Comparison of ENCODE assay signal across 1 cellular context in the genomic region with DNA sequence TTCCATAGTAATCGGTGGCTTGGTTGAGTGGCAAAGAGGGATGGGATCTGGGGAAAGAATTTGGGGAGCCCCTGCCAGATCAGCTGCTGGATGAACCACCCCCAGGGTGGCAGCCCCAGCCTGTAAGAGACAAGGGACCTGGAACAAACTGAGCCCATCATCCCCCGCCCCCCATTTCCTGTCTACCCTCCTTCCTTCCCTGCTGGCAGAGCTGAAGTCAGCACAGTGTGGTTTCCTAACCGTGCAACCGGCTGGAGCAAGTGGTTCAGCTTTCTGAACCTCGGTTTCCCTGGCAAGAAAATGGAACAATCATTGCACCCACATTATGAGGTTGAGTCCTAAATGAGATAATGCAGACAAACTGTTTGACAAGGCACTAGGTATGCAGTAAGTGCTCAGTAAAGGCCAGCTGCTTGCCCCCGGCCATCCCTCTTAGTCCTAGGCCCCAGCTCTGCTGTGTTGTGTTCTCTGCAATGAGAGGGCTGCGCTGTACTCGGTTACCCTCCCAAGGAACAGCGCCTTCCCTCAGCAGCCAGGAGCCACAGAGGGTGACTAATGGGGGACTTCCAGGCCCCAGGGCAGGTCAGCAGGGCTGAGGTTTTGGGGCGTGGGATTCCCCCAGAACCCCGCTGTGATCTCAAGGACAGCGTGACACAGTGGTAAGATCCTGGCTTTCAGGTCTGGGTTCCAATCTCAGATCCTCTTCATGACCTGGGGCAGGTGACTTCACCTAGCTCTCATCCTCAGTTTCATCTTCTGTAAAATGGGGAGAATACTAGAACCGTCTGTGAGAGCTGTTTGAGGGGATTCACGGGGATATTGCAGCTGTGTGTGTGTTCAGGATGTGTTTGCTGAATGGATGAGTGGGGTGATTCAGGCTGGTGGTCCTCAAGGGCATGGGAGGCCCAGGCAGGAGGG.
TF ChIP-seq lines count a peak whose summit lies in the region.

No MANE protein-coding gene starts in this region.

TF ChIP-seq in GM12878, 131 proteins besides CTCF, POLR2A, EP300 and RAD21 (continued from another document and continues in another):
- TF ChIP-seq, protein P1, sequence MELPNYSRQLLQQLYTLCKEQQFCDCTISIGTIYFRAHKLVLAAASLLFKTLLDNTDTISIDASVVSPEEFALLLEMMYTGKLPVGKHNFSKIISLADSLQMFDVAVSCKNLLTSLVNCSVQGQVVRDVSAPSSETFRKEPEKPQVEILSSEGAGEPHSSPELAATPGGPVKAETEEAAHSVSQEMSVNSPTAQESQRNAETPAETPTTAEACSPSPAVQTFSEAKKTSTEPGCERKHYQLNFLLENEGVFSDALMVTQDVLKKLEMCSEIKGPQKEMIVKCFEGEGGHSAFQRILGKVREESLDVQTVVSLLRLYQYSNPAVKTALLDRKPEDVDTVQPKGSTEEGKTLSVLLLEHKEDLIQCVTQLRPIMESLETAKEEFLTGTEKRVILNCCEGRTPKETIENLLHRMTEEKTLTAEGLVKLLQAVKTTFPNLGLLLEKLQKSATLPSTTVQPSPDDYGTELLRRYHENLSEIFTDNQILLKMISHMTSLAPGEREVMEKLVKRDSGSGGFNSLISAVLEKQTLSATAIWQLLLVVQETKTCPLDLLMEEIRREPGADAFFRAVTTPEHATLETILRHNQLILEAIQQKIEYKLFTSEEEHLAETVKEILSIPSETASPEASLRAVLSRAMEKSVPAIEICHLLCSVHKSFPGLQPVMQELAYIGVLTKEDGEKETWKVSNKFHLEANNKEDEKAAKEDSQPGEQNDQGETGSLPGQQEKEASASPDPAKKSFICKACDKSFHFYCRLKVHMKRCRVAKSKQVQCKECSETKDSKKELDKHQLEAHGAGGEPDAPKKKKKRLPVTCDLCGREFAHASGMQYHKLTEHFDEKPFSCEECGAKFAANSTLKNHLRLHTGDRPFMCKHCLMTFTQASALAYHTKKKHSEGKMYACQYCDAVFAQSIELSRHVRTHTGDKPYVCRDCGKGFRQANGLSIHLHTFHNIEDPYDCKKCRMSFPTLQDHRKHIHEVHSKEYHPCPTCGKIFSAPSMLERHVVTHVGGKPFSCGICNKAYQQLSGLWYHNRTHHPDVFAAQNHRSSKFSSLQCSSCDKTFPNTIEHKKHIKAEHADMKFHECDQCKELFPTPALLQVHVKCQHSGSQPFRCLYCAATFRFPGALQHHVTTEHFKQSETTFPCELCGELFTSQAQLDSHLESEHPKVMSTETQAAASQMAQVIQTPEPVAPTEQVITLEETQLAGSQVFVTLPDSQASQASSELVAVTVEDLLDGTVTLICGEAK (IDR thresholded peaks at IDR 0.05; ENCODE audit: borderline replicate concordance): no peak
- no peak for TF ChIP-seq ZBTB4 (CRISPR knock-in tag; IDR thresholded peaks at IDR 0.05)
- TF ChIP-seq IKZF2 (IDR thresholded peaks at IDR 0.05): peak; percentile 94
- peak; percentile 82 for TF ChIP-seq SPI1 (IDR thresholded peaks at IDR 0.05; ENCODE audit: borderline replicate concordance, insufficient read depth, low read depth, low read length)
- TF ChIP-seq, protein P2, sequence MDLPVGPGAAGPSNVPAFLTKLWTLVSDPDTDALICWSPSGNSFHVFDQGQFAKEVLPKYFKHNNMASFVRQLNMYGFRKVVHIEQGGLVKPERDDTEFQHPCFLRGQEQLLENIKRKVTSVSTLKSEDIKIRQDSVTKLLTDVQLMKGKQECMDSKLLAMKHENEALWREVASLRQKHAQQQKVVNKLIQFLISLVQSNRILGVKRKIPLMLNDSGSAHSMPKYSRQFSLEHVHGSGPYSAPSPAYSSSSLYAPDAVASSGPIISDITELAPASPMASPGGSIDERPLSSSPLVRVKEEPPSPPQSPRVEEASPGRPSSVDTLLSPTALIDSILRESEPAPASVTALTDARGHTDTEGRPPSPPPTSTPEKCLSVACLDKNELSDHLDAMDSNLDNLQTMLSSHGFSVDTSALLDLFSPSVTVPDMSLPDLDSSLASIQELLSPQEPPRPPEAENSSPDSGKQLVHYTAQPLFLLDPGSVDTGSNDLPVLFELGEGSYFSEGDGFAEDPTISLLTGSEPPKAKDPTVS (IDR thresholded peaks at IDR 0.05; ENCODE audit: low read depth, low read length): no peak
- no peak; the same call in 1 of the 2 replicates for TF ChIP-seq JUND (IDR thresholded peaks at IDR 0.05; ENCODE audit: low read depth, low read length)
- TF ChIP-seq SUZ12 (IDR thresholded peaks at IDR 0.05; ENCODE audit: unreplicated experiment): no peak
- TF ChIP-seq GABPA (IDR thresholded peaks at IDR 0.05; ENCODE audit: low read depth): 0 out of 2 replicates have a peak, but pooled peaks have one; percentile 25
- TF ChIP-seq ATF2 (IDR thresholded peaks at IDR 0.05; ENCODE audit: low read length): peak; percentile 96
- TF ChIP-seq EED (IDR thresholded peaks at IDR 0.05; ENCODE audit: low read depth): peak; percentile 95
- TF ChIP-seq TCF3 (IDR thresholded peaks at IDR 0.05; ENCODE audit: borderline replicate concordance, insufficient read depth, low read depth, low read length): peak; percentile 77
- TF ChIP-seq GATAD2B (conservative IDR thresholded peaks at IDR 0.05; ENCODE audit: low read depth): 0 out of 2 replicates have a peak, but pooled peaks have one; percentile 61
- TF ChIP-seq, protein P3, sequence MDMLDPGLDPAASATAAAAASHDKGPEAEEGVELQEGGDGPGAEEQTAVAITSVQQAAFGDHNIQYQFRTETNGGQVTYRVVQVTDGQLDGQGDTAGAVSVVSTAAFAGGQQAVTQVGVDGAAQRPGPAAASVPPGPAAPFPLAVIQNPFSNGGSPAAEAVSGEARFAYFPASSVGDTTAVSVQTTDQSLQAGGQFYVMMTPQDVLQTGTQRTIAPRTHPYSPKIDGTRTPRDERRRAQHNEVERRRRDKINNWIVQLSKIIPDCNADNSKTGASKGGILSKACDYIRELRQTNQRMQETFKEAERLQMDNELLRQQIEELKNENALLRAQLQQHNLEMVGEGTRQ (IDR thresholded peaks at IDR 0.05; ENCODE audit: borderline replicate concordance, low read depth, low read length): peak; percentile 29; the same call in 1 of the 2 replicates
- TF ChIP-seq POLR2AphosphoS5 (IDR thresholded peaks at IDR 0.05; ENCODE audit: low read length): peak; percentile 80
- no peak for TF ChIP-seq ZSCAN29 (IDR thresholded peaks at IDR 0.05)
- peak; percentile 92 for TF ChIP-seq CREM (IDR thresholded peaks at IDR 0.05; ENCODE audit: low read depth)
- TF ChIP-seq CHD2 (IDR thresholded peaks at IDR 0.05; ENCODE audit: borderline replicate concordance, low read depth, low read length): peak; percentile 88
- no peak for TF ChIP-seq NFYA (IDR thresholded peaks at IDR 0.05; ENCODE audit: borderline replicate concordance, low read depth, low read length)
- TF ChIP-seq CHD1 (IDR thresholded peaks at IDR 0.05; ENCODE audit: low read depth, low read length): no peak
- peak; percentile 95 for TF ChIP-seq IKZF1 (conservative IDR thresholded peaks at IDR 0.05)
- peak; percentile 89 for TF ChIP-seq JUNB (IDR thresholded peaks at IDR 0.05)
- TF ChIP-seq KAT2A (conservative IDR thresholded peaks at IDR 0.05; ENCODE audit: control insufficient read depth, low read depth, low read length): no peak
- TF ChIP-seq LARP7 (IDR thresholded peaks at IDR 0.05): no peak; the same call in 1 of the 2 replicates
- TF ChIP-seq MYB (IDR thresholded peaks at IDR 0.05; ENCODE audit: borderline replicate concordance, low read depth, low read length): no peak; the same call in 1 of the 2 replicates
- TF ChIP-seq, protein P4, sequence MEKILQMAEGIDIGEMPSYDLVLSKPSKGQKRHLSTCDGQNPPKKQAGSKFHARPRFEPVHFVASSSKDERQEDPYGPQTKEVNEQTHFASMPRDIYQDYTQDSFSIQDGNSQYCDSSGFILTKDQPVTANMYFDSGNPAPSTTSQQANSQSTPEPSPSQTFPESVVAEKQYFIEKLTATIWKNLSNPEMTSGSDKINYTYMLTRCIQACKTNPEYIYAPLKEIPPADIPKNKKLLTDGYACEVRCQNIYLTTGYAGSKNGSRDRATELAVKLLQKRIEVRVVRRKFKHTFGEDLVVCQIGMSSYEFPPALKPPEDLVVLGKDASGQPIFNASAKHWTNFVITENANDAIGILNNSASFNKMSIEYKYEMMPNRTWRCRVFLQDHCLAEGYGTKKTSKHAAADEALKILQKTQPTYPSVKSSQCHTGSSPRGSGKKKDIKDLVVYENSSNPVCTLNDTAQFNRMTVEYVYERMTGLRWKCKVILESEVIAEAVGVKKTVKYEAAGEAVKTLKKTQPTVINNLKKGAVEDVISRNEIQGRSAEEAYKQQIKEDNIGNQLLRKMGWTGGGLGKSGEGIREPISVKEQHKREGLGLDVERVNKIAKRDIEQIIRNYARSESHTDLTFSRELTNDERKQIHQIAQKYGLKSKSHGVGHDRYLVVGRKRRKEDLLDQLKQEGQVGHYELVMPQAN (conservative IDR thresholded peaks at IDR 0.05): peak; percentile 75
- peak; percentile 92 for TF ChIP-seq KLF5 (IDR thresholded peaks at IDR 0.05; ENCODE audit: partially characterized antibody)
- TF ChIP-seq NR2C2 (IDR thresholded peaks at IDR 0.05; ENCODE audit: borderline replicate concordance, control insufficient read depth, insufficient read length, low read depth): no peak
- TF ChIP-seq RELA (IDR thresholded peaks at IDR 0.05; ENCODE audit: borderline replicate concordance, partially characterized antibody): peak; percentile 100
- peak; percentile 95 for TF ChIP-seq TCF12 (IDR thresholded peaks at IDR 0.05; ENCODE audit: low read depth, low read length)
- TF ChIP-seq IRF3 (IDR thresholded peaks at IDR 0.05): no peak
- TF ChIP-seq BHLHE40 (IDR thresholded peaks at IDR 0.05; ENCODE audit: borderline replicate concordance in 1 of 2, low read depth in 2 of 2, low read length in 1 of 2): peak; percentile 91 to 95
- 0 out of 2 replicates have a peak, but pooled peaks have one; percentile 21 for TF ChIP-seq TARDBP (IDR thresholded peaks at IDR 0.05; ENCODE audit: borderline replicate concordance)
- TF ChIP-seq ZNF24 (IDR thresholded peaks at IDR 0.05): peak; percentile 70; the same call in 1 of the 2 replicates
- peak; percentile 90; the same call in 1 of the 2 replicates for TF ChIP-seq ZBED1 (IDR thresholded peaks at IDR 0.05; ENCODE audit: borderline replicate concordance)
- TF ChIP-seq, protein P5, sequence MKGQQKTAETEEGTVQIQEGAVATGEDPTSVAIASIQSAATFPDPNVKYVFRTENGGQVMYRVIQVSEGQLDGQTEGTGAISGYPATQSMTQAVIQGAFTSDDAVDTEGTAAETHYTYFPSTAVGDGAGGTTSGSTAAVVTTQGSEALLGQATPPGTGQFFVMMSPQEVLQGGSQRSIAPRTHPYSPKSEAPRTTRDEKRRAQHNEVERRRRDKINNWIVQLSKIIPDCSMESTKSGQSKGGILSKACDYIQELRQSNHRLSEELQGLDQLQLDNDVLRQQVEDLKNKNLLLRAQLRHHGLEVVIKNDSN (IDR thresholded peaks at IDR 0.05; ENCODE audit: borderline replicate concordance, extremely low read length, insufficient read depth, low read depth, low read length): peak; percentile 9
- TF ChIP-seq NR2C1 (IDR thresholded peaks at IDR 0.05): no peak
- TF ChIP-seq STAT1 (conservative IDR thresholded peaks at IDR 0.05): no peak
- TF ChIP-seq FOS (IDR thresholded peaks at IDR 0.05; ENCODE audit: borderline replicate concordance, extremely low read depth, insufficient read length): no peak
- TF ChIP-seq BMI1 (IDR thresholded peaks at IDR 0.05; ENCODE audit: borderline replicate concordance): peak; percentile 59
